Comparison of ENCODE assay signal across 6 cellular contexts in the genomic region with DNA sequence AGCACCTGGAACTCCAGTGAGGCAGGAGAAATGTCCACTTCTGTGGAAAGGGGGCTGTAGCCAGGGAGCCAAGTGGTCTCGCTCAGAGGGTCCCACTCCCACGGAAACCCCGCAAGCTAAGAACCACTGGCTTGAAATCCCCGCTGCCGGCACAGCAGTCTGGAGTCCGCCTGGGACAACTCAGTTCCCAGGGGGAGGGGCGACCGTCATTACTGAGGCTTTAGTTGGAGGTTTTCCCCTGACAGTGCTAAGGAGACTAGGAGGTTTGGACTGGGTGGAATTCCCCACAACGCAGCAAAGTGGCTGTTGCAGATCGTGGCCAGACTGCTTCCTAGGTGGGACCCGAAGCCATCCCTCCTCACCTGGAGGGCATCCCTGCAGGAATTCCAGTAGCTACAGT. TPM values are rescaled to one million over a fixed set of nuclear protein-coding genes. Genes with fewer than 3 reads are reported as not detected.
"Had no signal": no experiment of that assay in that cellular context is flagged by ENCODE, and none has a peak within 500 bp of the region (broad histone marks: within the 10 kb centered on the region; RNA-seq: fewer than 3 reads in every experiment).

No MANE protein-coding gene starts in this region.

RNA-seq across cellular contexts. Expression of a gene that starts 18.1 kb away (rescaled TPM):
- total RNA-seq: GM23248, H1, H4, H7, H9, HFFc6 had no signal
- polyA plus RNA-seq: GM23248, H1 had no signal
